Comparison of ENCODE assay signal across 26 cellular contexts in genomic region chr7:132554446-132554845, GRCh38. TPM values are rescaled to one million over a fixed set of nuclear protein-coding genes. Genes with fewer than 3 reads are reported as not detected.
"Had no signal": no experiment of that assay in that cellular context is flagged by ENCODE, and none has a peak within 500 bp of the region (broad histone marks: within the 10 kb centered on the region; RNA-seq: fewer than 3 reads in every experiment).

No MANE protein-coding gene starts in this region.

- H3K4me3 ChIP-seq: colonic mucosa, coronary artery, dorsolateral prefrontal cortex, esophagus muscularis mucosa, esophagus squamous epithelium, gastrocnemius medialis, gastroesophageal sphincter, heart left ventricle, heart right ventricle had no signal

- H3K4me1 ChIP-seq: colonic mucosa, esophagus muscularis mucosa, esophagus squamous epithelium, foreskin keratinocyte, gastrocnemius medialis, gastroesophageal sphincter had no signal

- H3K27me3 ChIP-seq: colonic mucosa, esophagus muscularis mucosa, esophagus squamous epithelium, gastrocnemius medialis, gastroesophageal sphincter, heart left ventricle, heart right ventricle had no signal

- DNase-seq: colonic mucosa; cortex of kidney; dermis blood vessel endothelial cell; dorsolateral prefrontal cortex; effector CD4-positive, alpha-beta T cell; effector CD8-positive, alpha-beta T cell; effector memory CD4-positive, alpha-beta T cell; effector memory CD8-positive, alpha-beta T cell; endodermal cell; erythroblast; esophagus squamous epithelium; foreskin fibroblast; foreskin keratinocyte; foreskin melanocyte; gastrocnemius medialis; glutamatergic neuron; head of caudate nucleus; heart left ventricle; heart right ventricle had no signal

- H3K36me3 ChIP-seq: colonic mucosa, esophagus squamous epithelium, gastrocnemius medialis, heart left ventricle had no signal

- H3K27ac ChIP-seq: colonic mucosa, coronary artery, dorsolateral prefrontal cortex, epithelial cell of prostate, esophagus muscularis mucosa, esophagus squamous epithelium, foreskin keratinocyte, gastrocnemius medialis, gastroesophageal sphincter, heart left ventricle, heart right ventricle had no signal

- ATAC-seq: effector memory CD8-positive, alpha-beta T cell; esophagus mucosa; foreskin keratinocyte; gastrocnemius medialis; gastroesophageal sphincter; heart left ventricle; heart right ventricle had no signal

- H3K9me3 ChIP-seq: colonic mucosa, gastrocnemius medialis had no signal

RNA-seq across cellular contexts. Expression of gene PLXNA4, which starts 21.8 kb away (rescaled TPM):
- total RNA-seq: epithelial cell of proximal tubule, fibroblast of villous mesenchyme, foreskin keratinocyte had no signal
- polyA plus RNA-seq: foreskin keratinocyte had no signal
